In the genomic region with DNA sequence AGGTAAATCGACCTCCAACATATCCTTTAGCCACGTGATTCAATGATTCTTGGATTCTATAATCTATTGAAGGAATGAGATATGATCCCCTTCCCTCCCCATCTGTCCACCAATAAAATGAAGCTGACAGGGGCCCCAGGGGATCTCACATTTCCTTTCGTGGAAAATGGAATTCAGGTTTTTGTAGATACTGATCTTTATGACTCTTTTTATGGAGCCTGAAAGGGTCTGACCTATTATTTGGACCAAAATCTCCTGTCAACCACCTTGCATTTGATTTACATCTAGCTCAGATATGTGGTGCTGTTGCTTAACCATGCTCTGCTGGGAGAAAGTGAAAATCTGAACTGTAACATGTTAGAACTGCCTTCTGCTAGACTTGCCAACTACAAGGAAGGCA, we compare ENCODE assay signal across 22 cellular contexts.
"Had no signal": no experiment of that assay in that cellular context is flagged by ENCODE, and none has a peak within 500 bp of the region (broad histone marks: within the 10 kb centered on the region; RNA-seq: fewer than 3 reads in every experiment).

No MANE protein-coding gene starts in this region.

- H3K27me3 Mint-ChIP-seq: naive thymus-derived CD8-positive, alpha-beta T cell; stimulated activated naive B cell treated with anti-CD40 and anti-IgM and Interleukin-4, amounts not matched to agents 10 μg/mL and 1 μg/mL and 100 μg/mL, for 72 hours had no signal

- H3K36me3 Mint-ChIP-seq: naive thymus-derived CD8-positive, alpha-beta T cell; stimulated activated naive B cell treated with anti-CD40 and anti-IgM and Interleukin-4, amounts not matched to agents 10 μg/mL and 1 μg/mL and 100 μg/mL, for 72 hours had no signal

- H3K27ac ChIP-seq: left lung, lower lobe of right lung, ovary, right atrium auricular region, right lobe of liver, stomach, testis, thyroid gland, transverse colon, upper lobe of left lung had no signal

- H3K4me1 Mint-ChIP-seq: naive thymus-derived CD8-positive, alpha-beta T cell; stimulated activated naive B cell treated with anti-CD40 and anti-IgM and Interleukin-4, amounts not matched to agents 10 μg/mL and 1 μg/mL and 100 μg/mL, for 72 hours had no signal

- H3K4me1 ChIP-seq: left lung, lower lobe of right lung, right atrium auricular region, right lobe of liver, stomach, testis, thyroid gland, transverse colon, upper lobe of left lung had no signal

- H3K27ac Mint-ChIP-seq: naive thymus-derived CD8-positive, alpha-beta T cell; progenitor cell of endocrine pancreas; stimulated activated naive B cell treated with anti-CD40 and anti-IgM and Interleukin-4, amounts not matched to agents 10 μg/mL and 1 μg/mL and 100 μg/mL, for 72 hours had no signal

- ATAC-seq: left cardiac atrium; left lung; lower lobe of right lung; naive thymus-derived CD8-positive, alpha-beta T cell; right lobe of liver; stimulated activated naive B cell treated with anti-CD40 and anti-IgM and Interleukin-4, amounts not matched to agents 10 μg/mL and 1 μg/mL and 100 μg/mL, for 72 hours; stimulated activated naive CD8-positive, alpha-beta T cell treated with anti-CD3 and anti-CD28 coated beads, Interleukin-15, Interleukin-2, amounts not matched to agents 100 U/mL and 50 U/mL, for 24 hours had no signal

- H3K4me3 ChIP-seq: left lung, lower lobe of right lung, ovary, right atrium auricular region, right lobe of liver, smooth muscle cell, stomach, testis, thyroid gland, transverse colon, upper lobe of left lung had no signal

- H3K9me3 ChIP-seq: left lung, lower lobe of right lung, ovary, right lobe of liver, stomach, testis, thyroid gland, transverse colon, upper lobe of left lung had no signal

- DNase-seq: hippocampal formation; kidney glomerular epithelial cell; left cardiac atrium; left lung; lower lobe of right lung; mammary epithelial cell; mesenchymal stem cell; naive thymus-derived CD8-positive, alpha-beta T cell; ovary; right lobe of liver; stimulated activated CD4-positive, alpha-beta T cell treated with anti-CD3 and anti-CD28 coated beads, Interleukin-1b, Interleukin-23, amount 100 ng/mL, for 48 hours; stimulated activated CD4-positive, alpha-beta T cell treated with anti-CD3 and anti-CD28 coated beads, Interleukin-4, amount 100 ng/mL, for 1 hour; stimulated activated naive B cell treated with anti-CD40 and anti-IgM and Interleukin-4, amounts not matched to agents 10 μg/mL and 1 μg/mL and 100 μg/mL, for 72 hours; stimulated activated naive CD8-positive, alpha-beta T cell treated with anti-CD3 and anti-CD28 coated beads, Interleukin-15, Interleukin-2, amounts not matched to agents 100 U/mL and 50 U/mL, for 24 hours; stomach; testis; thyroid gland; transverse colon; upper lobe of left lung had no signal

- H3K4me3 Mint-ChIP-seq: naive thymus-derived CD8-positive, alpha-beta T cell; stimulated activated naive B cell treated with anti-CD40 and anti-IgM and Interleukin-4, amounts not matched to agents 10 μg/mL and 1 μg/mL and 100 μg/mL, for 72 hours had no signal

- H3K36me3 ChIP-seq: left lung, lower lobe of right lung, ovary, right atrium auricular region, right lobe of liver, stomach, thyroid gland, transverse colon, upper lobe of left lung had no signal
